Comparison of ENCODE assay signal across 25 cellular contexts in the genomic region with DNA sequence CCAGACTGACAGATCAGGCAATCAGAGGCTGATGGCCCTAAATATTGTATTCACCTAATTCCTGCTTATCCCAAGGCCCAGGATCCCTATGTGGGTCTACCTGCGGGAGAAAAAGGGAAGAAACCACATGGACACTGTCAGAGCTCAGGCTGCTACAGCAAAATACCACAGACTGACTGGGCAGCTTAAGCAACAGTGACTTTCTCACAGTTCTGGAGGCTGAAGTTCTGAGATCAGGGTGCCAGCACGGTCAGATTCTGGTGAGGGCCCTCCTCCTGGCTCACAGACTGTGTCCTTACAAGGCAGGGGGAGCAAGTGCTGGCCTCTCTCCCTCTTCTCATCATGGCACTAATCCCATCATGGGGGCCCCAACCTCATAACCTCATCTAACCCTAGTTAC.
"Had no signal": no experiment of that assay in that cellular context is flagged by ENCODE, and none has a peak within 500 bp of the region (broad histone marks: within the 10 kb centered on the region; RNA-seq: fewer than 3 reads in every experiment).

No MANE protein-coding gene starts in this region.

- H3K27me3 ChIP-seq: colonic mucosa, dorsolateral prefrontal cortex, esophagus muscularis mucosa, esophagus squamous epithelium, gastrocnemius medialis, gastroesophageal sphincter had no signal

- DNase-seq: colonic mucosa; cortex of kidney; dermis blood vessel endothelial cell; dorsolateral prefrontal cortex; effector CD4-positive, alpha-beta T cell; effector CD8-positive, alpha-beta T cell; effector memory CD4-positive, alpha-beta T cell; effector memory CD8-positive, alpha-beta T cell; endodermal cell; erythroblast; esophagus squamous epithelium; foreskin fibroblast; foreskin keratinocyte; foreskin melanocyte; gastrocnemius medialis; glutamatergic neuron; head of caudate nucleus; heart left ventricle; heart right ventricle had no signal

- H3K9me3 Mint-ChIP-seq: dendritic cell treated with granulocyte-macrophage colony-stimulating factor and Interleukin-4, amounts not matched to agents 40 ng/mL and 50 ng/mL, for 4 days; effector memory CD8-positive, alpha-beta T cell; endodermal cell had no signal

- H3K4me3 ChIP-seq: colonic mucosa, coronary artery, dorsolateral prefrontal cortex, esophagus muscularis mucosa, esophagus squamous epithelium, gastrocnemius medialis, gastroesophageal sphincter, heart left ventricle, heart right ventricle had no signal

- H3K27ac ChIP-seq: colonic mucosa, coronary artery, epithelial cell of prostate, esophagus muscularis mucosa, esophagus squamous epithelium, foreskin keratinocyte, gastrocnemius medialis, gastroesophageal sphincter, heart left ventricle, heart right ventricle had no signal

- H3K4me1 ChIP-seq: colonic mucosa, esophagus muscularis mucosa, esophagus squamous epithelium, foreskin keratinocyte, gastrocnemius medialis, heart right ventricle had no signal

- H3K4me3 Mint-ChIP-seq: dendritic cell treated with granulocyte-macrophage colony-stimulating factor and Interleukin-4, amounts not matched to agents 40 ng/mL and 50 ng/mL, for 4 days; effector memory CD8-positive, alpha-beta T cell; endodermal cell had no signal

- H3K27ac Mint-ChIP-seq: dendritic cell treated with granulocyte-macrophage colony-stimulating factor and Interleukin-4, amounts not matched to agents 40 ng/mL and 50 ng/mL, for 4 days; endodermal cell had no signal

- H3K27me3 Mint-ChIP-seq: dendritic cell treated with granulocyte-macrophage colony-stimulating factor and Interleukin-4, amounts not matched to agents 40 ng/mL and 50 ng/mL, for 4 days had no signal

- H3K9me3 ChIP-seq: colonic mucosa, esophagus muscularis mucosa, esophagus squamous epithelium, gastrocnemius medialis, gastroesophageal sphincter, heart left ventricle, heart right ventricle had no signal

- H3K36me3 ChIP-seq: colonic mucosa, esophagus muscularis mucosa, esophagus squamous epithelium, gastrocnemius medialis, gastroesophageal sphincter, heart left ventricle, heart right ventricle had no signal

- ATAC-seq: effector memory CD8-positive, alpha-beta T cell; esophagus mucosa; foreskin keratinocyte; gastrocnemius medialis; gastroesophageal sphincter had no signal
